In the genomic region with DNA sequence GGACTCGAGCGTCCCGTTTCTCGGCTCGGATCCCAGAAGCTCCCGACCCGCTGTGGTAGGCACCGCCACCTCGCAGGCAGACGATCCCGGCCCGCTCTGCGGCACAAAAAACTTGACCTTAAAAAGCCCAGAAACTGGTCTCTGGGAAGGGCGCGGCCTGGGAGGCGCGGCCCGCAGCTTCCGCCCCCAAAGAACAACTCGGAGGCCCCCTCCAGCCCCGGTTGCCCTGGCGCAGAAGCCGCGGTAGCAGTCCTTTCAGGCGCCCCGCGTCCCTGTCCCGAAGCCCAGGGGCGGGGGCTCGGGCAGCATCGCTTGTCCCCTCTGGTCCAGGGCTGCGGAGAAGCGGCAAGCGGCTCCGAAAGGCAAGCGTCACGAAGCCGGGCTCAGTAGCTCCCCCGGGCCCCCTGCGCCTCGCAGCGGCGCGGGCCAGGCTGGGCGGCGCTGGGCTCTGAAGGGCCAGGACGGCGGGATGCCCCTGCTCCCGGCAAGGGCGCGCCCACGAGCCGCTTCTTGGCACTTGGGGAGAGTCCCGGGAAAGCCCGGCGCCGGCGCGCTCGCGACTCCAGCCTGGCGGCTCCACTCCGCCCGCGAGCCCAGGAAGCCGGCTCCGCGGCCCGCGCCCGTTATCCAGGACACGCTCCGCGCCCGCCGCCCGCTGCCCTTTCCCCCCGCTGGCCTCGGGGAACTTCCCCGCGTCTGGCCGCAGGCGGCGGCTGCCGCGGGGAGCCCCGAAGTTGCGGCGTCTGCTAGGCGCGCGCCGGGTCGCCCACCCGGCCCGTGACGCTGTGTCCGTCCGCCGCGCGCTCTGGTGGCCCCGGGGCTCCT, we compare ENCODE assay signal across 8 cellular contexts. TPM values are rescaled to one million over a fixed set of nuclear protein-coding genes. Genes with fewer than 3 reads are reported as not detected.
DNase-seq lines count a peak whose midpoint lies in the region; FAIRE-seq and TF ChIP-seq lines count a peak whose summit lies in the region.

Gene GCNT4, minus strand, starts transcription at position 98 of the 825 bp plus-strand sequence. CDS start 22,521 bp downstream, outside the sequence.

- TF ChIP-seq CTCF in AG04449 (IDR thresholded peaks at IDR 0.05; ENCODE audit: insufficient read depth, low read length, missing control alignments) (no peak), cardiac fibroblast (IDR thresholded peaks at IDR 0.05; ENCODE audit: low read depth, low read length) (no peak), keratinocyte (optimal IDR thresholded peaks at IDR 0.05 in 1 of 3, IDR thresholded peaks at IDR 0.05 in 1 of 3, conservative IDR thresholded peaks at IDR 0.05 in 1 of 3; ENCODE audit: extremely low read depth in 1 of 3, insufficient read depth in 2 of 3, low read length in 3 of 3) (no peak)

- DNase-seq in AG04449 (ENCODE audit: low read depth, low spot score): no peak
- peak; percentile 77 for DNase-seq in GM23248
- DNase-seq in T-helper 22 cell (ENCODE audit: low read depth): peak; percentile 16
- peak; percentile 55 to 64 for DNase-seq in cardiac fibroblast (ENCODE audit: low read depth in 2 of 2)
- no peak for DNase-seq in keratinocyte (ENCODE audit: low read depth, low spot score)
- DNase-seq in stimulated activated CD4-positive, alpha-beta T cell treated with anti-CD3 and anti-CD28 coated beads, Interleukin-2, amount 100 ng/mL, for 24 hours: peak; percentile 40 to 63
- DNase-seq in SHP77 (lab: John Stamatoyannopoulos, UW): no peak
- DNase-seq in amniotic stem cell (lab: John Stamatoyannopoulos, UW): no peak

- H3K4me3 ChIP-seq in AG04449 (ENCODE audit: low read depth, low read length): peak within 1 kb of the TSS; percentile 71
- H3K4me3 ChIP-seq in GM23248: peak within 1 kb of the TSS; percentile 82
- H3K4me3 ChIP-seq in cardiac fibroblast (replicated peaks in 1 of 2; ENCODE audit: low read depth in 2 of 2, low read length in 2 of 2): peak within 1 kb of the TSS; percentile 72 to 79
- peak within 1 kb of the TSS; percentile 71 to 85 (median 82) for H3K4me3 ChIP-seq in keratinocyte (ENCODE audit: control insufficient read depth in 2 of 3, extremely low read depth in 1 of 3, insufficient read depth in 2 of 3, low read depth in 1 of 3, low read length in 3 of 3)

- dilution Hi-C loops in keratinocyte (cut with MboI; ENCODE audit: extremely low pct_ligation_motif_present, low sequenced_read_pairs): no loop called here

- H3K9ac ChIP-seq in GM23248: peak within 1 kb of the TSS; percentile 88
- peak within 1 kb of the TSS; percentile 81 for H3K9ac ChIP-seq in keratinocyte (ENCODE audit: control insufficient read depth, extremely low read depth, insufficient read depth, low read length)

- H3K27me3 ChIP-seq in GM23248 (replicated peaks; ENCODE audit: insufficient read depth) (no peaks in the 10 kb centered on the region), keratinocyte (ENCODE audit: control insufficient read depth, extremely low read depth, insufficient read depth, low read length) (no peaks in the 10 kb centered on the region)

- H3K9me3 ChIP-seq in GM23248 (ENCODE audit: low read depth): no peaks in the 10 kb centered on the region
- no peaks in the 10 kb centered on the region for H3K9me3 ChIP-seq in keratinocyte (ENCODE audit: control insufficient read depth, low read depth, low read length)

- H3K4me2 ChIP-seq in GM23248 (ENCODE audit: unreplicated experiment): peak within 1 kb of the TSS; percentile 94
- H3K4me2 ChIP-seq in keratinocyte (ENCODE audit: control insufficient read depth, extremely low read depth, insufficient read depth, low read depth, low read length): peak within 1 kb of the TSS; percentile 89

- FAIRE-seq in keratinocyte (lab: Jason Lieb, UNC): no peak

- in situ Hi-C loops in GM23248 (cut with MboI): no loop called here

- H3F3A ChIP-seq in GM23248 (ENCODE audit: insufficient read depth): peaks cover 13% of the 10 kb centered on the region; the same call in 1 of the 2 replicates

- POLR2A ChIA-PET in AG04449 (lab: Yijun Ruan, JAX): interaction anchor here (0.6 to 1.0 kb wide), 2 partner anchors 118 to 1704 kb away, joined by 3 to 5 read pairs; no protein-coding TSS in a partner anchor

- H3K27ac ChIP-seq in GM23248: peak within 1 kb of the TSS; percentile 87
- H3K27ac ChIP-seq in keratinocyte (ENCODE audit: control insufficient read depth, insufficient read depth, low read length): peak within 1 kb of the TSS; percentile 72

- H3K4me1 ChIP-seq in GM23248 (ENCODE audit: insufficient read depth): peaks cover 16% of the 10 kb centered on the region
- peaks cover 27% of the 10 kb centered on the region for H3K4me1 ChIP-seq in keratinocyte (ENCODE audit: control insufficient read depth, extremely low read depth, insufficient read depth, low read length)

- CTCF ChIA-PET in AG04449 (lab: Yijun Ruan, JAX): interaction anchor here (0.6 to 5.1 kb wide), 9 partner anchors 83 to 184 kb away, joined by 3 to 25 read pairs (median 6); partner anchors contain the start of gene ANKRD31

- H3K79me2 ChIP-seq in GM23248 (ENCODE audit: insufficient read depth) (peaks cover 30% of the 10 kb centered on the region), keratinocyte (ENCODE audit: control insufficient read depth, insufficient read depth, low read length) (peaks cover 9% of the 10 kb centered on the region)

- H2AFZ ChIP-seq in GM23248: peak within 1 kb of the TSS; percentile 98
- H2AFZ ChIP-seq in keratinocyte (ENCODE audit: control insufficient read depth, low read length): peak within 1 kb of the TSS; percentile 92

- H3K36me3 ChIP-seq in GM23248 (ENCODE audit: low read depth) (no peaks in the 10 kb centered on the region), keratinocyte (ENCODE audit: control insufficient read depth in 2 of 2, extremely low read depth in 1 of 2, insufficient read depth in 2 of 2, low read length in 2 of 2) (no peaks in the 10 kb centered on the region)

- no peaks in the 10 kb centered on the region for H3K9me2 ChIP-seq in GM23248 (ENCODE audit: insufficient read depth)

- 1% methylated on average over 66 to 96 of the region's 103 CpGs for WGBS in GM23248 (ENCODE audit: low coverage in 1 of 2, low lambda C conversion rate in 2 of 2, missing lambda C conversion rate in 2 of 2), 2 experiments

- H4K20me1 ChIP-seq in GM23248 (ENCODE audit: insufficient read depth): no peaks in the 10 kb centered on the region
- H4K20me1 ChIP-seq in keratinocyte (ENCODE audit: control insufficient read depth, extremely low read depth, insufficient read depth, low read length): no peaks in the 10 kb centered on the region

- H3K9me1 ChIP-seq in keratinocyte (ENCODE audit: control insufficient read depth, extremely low read depth, insufficient read depth, low read length): no peaks in the 10 kb centered on the region

RNA-seq across cellular contexts. Expression of gene GCNT4, which starts in this region (rescaled TPM):
- total RNA-seq in GM23248 (2014; rRNA removed; shearing (Covaris generic)): 1.4 and 2.8 TPM in 2 replicates
- polyA plus RNA-seq in GM23248 (2016; fragmentation: Nextera tagmentation; extraction: Ambion mirVana): 1.7 and 1.8 TPM in 2 replicates
- polyA plus RNA-seq in keratinocyte: 1.1 to 3.5 TPM (median 3.2 TPM) in 3 replicates
- polyA plus RNA-seq in keratinocyte (2011; ENCODE audit: low read depth): 3.1 TPM
- polyA plus RNA-seq in keratinocyte (2011; cell fraction: cytosol; rRNA removed): 1.1 and 2.4 TPM in 2 replicates
- polyA plus RNA-seq in keratinocyte (2011; cell fraction: nucleus; rRNA removed): 4.5 and 5.9 TPM in 2 replicates
- polyA plus RNA-seq in keratinocyte (2012; ENCODE audit: low replicate concordance): 1.4 and 7.2 TPM in 2 replicates
- polyA minus RNA-seq in keratinocyte: 0.52 to 5.2 TPM (median 4.4 TPM) in 3 replicates
- 1.3 TPM for polyA minus RNA-seq in keratinocyte (2011; cell fraction: cytosol; rRNA and poly(A)+ RNA removed)
- 4.5 and 9.2 TPM in 2 replicates for polyA minus RNA-seq in keratinocyte (2011; cell fraction: nucleus; rRNA and poly(A)+ RNA removed)

Comparison
In these comparisons a context has a peak if more than half of its experiments do, and no peak if none do; other contexts are left out.
1. DNase-seq: peak in GM23248 (single experiment), T-helper 22 cell (single experiment), cardiac fibroblast (2 of 2) and stimulated activated CD4-positive, alpha-beta T cell treated with anti-CD3 and anti-CD28 coated beads, Interleukin-2, amount 100 ng/mL, for 24 hours (2 of 2); none in AG04449 (single experiment), keratinocyte (single experiment), SHP77 (0 of 2) and amniotic stem cell (single experiment).
2. Peak in every context shown above with its lines, with median percentiles within 50 percentile points of each other: H3K4me3 ChIP-seq.